In genomic region chr4:164252286-164252685, GRCh38 we compare ENCODE assay signal across 14 cellular contexts.
A peak's percentile ranks its signal among the peaks of the same experiment; 100 is the strongest.
DNase-seq lines count a peak whose midpoint lies in the region; ATAC-seq, FAIRE-seq and TF ChIP-seq lines count a peak whose summit lies in the region.
"Had no signal": no experiment of that assay in that cellular context is flagged by ENCODE, and none has a peak within 500 bp of the region (broad histone marks: within the 10 kb centered on the region; RNA-seq: fewer than 3 reads in every experiment).

No MANE protein-coding gene starts in this region.

- TF ChIP-seq CTCF in MCF 10A (IDR thresholded peaks at IDR 0.05; ENCODE audit: unreplicated experiment) (no peak), breast epithelium (IDR thresholded peaks at IDR 0.05) (no peak), bronchial epithelial cell (IDR thresholded peaks at IDR 0.05; ENCODE audit: insufficient read depth, low read length, severe bottlenecking) (no peak)

- DNase-seq in MCF 10A (ENCODE audit: unreplicated experiment) (peak; percentile 8), breast epithelium (ENCODE audit: low spot score in 2 of 2) (no peak), bronchial epithelial cell (ENCODE audit: low read depth) (peak; percentile 23), islet precursor cell (peak; percentile 73)
- no peak for DNase-seq in activated CD4-positive, alpha-beta T cell treated with anti-CD3 and anti-CD28 coated beads, Interleukin-2, amount 10 ng/mL, durations not matched to agents 24 days and 14 days
- DNase-seq in stimulated activated CD4-positive, alpha-beta T cell treated with anti-CD3 and anti-CD28 coated beads, Interleukin-1b, Interleukin-23, amount 100 ng/mL, for 48 hours, result no peak
- no peak for DNase-seq in stimulated activated effector memory CD8-positive, alpha-beta T cell treated with anti-CD3 and anti-CD28 coated beads, Interleukin-12 subunit alpha, Interleukin-12 subunit beta, amount 100 ng/mL, for 72 hours (ENCODE audit: low spot score in 2 of 2)
- DNase-seq: activated T-cell treated with anti-CD3 and anti-CD28 coated beads, Interleukin-2, amount 50 U/mL, for 4 hours; NCI-H345; psoas muscle; Right ventricle myocardium superior had no signal

- no TSS peak for BruUV-seq in MCF 10A (replicated peaks; lab: Mats Ljungman, UMichigan)

- FAIRE-seq in bronchial epithelial cell (lab: Jason Lieb, UNC), result no peak

- H3K4me1 Mint-ChIP-seq in MCF 10A (ENCODE audit: insufficient read depth, unreplicated experiment), result no peaks in the 10 kb centered on the region
- H3K4me1 Mint-ChIP-seq in activated CD4-positive, alpha-beta T cell treated with anti-CD3 and anti-CD28 coated beads, Interleukin-2, amount 10 ng/mL, durations not matched to agents 24 days and 14 days, result no peaks in the 10 kb centered on the region
- no peaks in the 10 kb centered on the region for H3K4me1 Mint-ChIP-seq in stimulated activated effector memory CD8-positive, alpha-beta T cell treated with anti-CD3 and anti-CD28 coated beads, Interleukin-12 subunit alpha, Interleukin-12 subunit beta, amount 100 ng/mL, for 72 hours

- H3K36me3 Mint-ChIP-seq in MCF 10A (ENCODE audit: insufficient read depth, unreplicated experiment), result no peaks in the 10 kb centered on the region
- H3K36me3 Mint-ChIP-seq in activated CD4-positive, alpha-beta T cell treated with anti-CD3 and anti-CD28 coated beads, Interleukin-2, amount 10 ng/mL, durations not matched to agents 24 days and 14 days (ENCODE audit: low read depth), result no peaks in the 10 kb centered on the region
- no peaks in the 10 kb centered on the region for H3K36me3 Mint-ChIP-seq in stimulated activated effector memory CD8-positive, alpha-beta T cell treated with anti-CD3 and anti-CD28 coated beads, Interleukin-12 subunit alpha, Interleukin-12 subunit beta, amount 100 ng/mL, for 72 hours

- H3K27me3 ChIP-seq in breast epithelium (no peaks in the 10 kb centered on the region), bronchial epithelial cell (ENCODE audit: control insufficient read depth, insufficient read depth, low read length) (no peaks in the 10 kb centered on the region)
- H3K27me3 ChIP-seq: suprapubic skin had no signal

- no peak overlapping the region for H3K27ac ChIP-seq in breast epithelium
- H3K27ac ChIP-seq: psoas muscle, suprapubic skin had no signal

- H3K4me1 ChIP-seq in breast epithelium, result no peaks in the 10 kb centered on the region
- H3K4me1 ChIP-seq: psoas muscle, suprapubic skin had no signal

- no peaks in the 10 kb centered on the region for H3K9me3 Mint-ChIP-seq in MCF 10A (ENCODE audit: unreplicated experiment)
- no peaks in the 10 kb centered on the region for H3K9me3 Mint-ChIP-seq in activated CD4-positive, alpha-beta T cell treated with anti-CD3 and anti-CD28 coated beads, Interleukin-2, amount 10 ng/mL, durations not matched to agents 24 days and 14 days
- peaks cover 14% of the 10 kb centered on the region for H3K9me3 Mint-ChIP-seq in stimulated activated effector memory CD8-positive, alpha-beta T cell treated with anti-CD3 and anti-CD28 coated beads, Interleukin-12 subunit alpha, Interleukin-12 subunit beta, amount 100 ng/mL, for 72 hours

- H3K4me3 ChIP-seq in breast epithelium (no peak overlapping the region), bronchial epithelial cell (ENCODE audit: low read depth, low read length) (no peak overlapping the region)
- H3K4me3 ChIP-seq: psoas muscle, suprapubic skin had no signal

- H3K36me3 ChIP-seq in breast epithelium (no peaks in the 10 kb centered on the region), bronchial epithelial cell (ENCODE audit: control insufficient read depth, insufficient read depth, low read length) (no peaks in the 10 kb centered on the region)
- H3K36me3 ChIP-seq: suprapubic skin had no signal

- intact Hi-C loops in MCF 10A (cut with micrococcal nuclease), result no loop called here
- intact Hi-C loops in breast epithelium (cut with DNase I; ENCODE audit: low total_unique reads), result no loop called here
- intact Hi-C loops in activated CD4-positive, alpha-beta T cell treated with anti-CD3 and anti-CD28 coated beads, Interleukin-2, amount 10 ng/mL, durations not matched to agents 24 days and 14 days (cut with micrococcal nuclease), result no loop called here

- TF ChIP-seq POLR2A in breast epithelium (IDR thresholded peaks at IDR 0.05), result no peak

- POLR2A ChIA-PET in MCF 10A (lab: Yijun Ruan, JAX), result no interaction called here

- H3K9me3 ChIP-seq in breast epithelium, result no peaks in the 10 kb centered on the region
- H3K9me3 ChIP-seq: psoas muscle, suprapubic skin had no signal

- H3K27ac Mint-ChIP-seq in MCF 10A (ENCODE audit: low read depth, unreplicated experiment), result no peak overlapping the region
- H3K27ac Mint-ChIP-seq in activated CD4-positive, alpha-beta T cell treated with anti-CD3 and anti-CD28 coated beads, Interleukin-2, amount 10 ng/mL, durations not matched to agents 24 days and 14 days, result no peak overlapping the region
- H3K27ac Mint-ChIP-seq in stimulated activated effector memory CD8-positive, alpha-beta T cell treated with anti-CD3 and anti-CD28 coated beads, Interleukin-12 subunit alpha, Interleukin-12 subunit beta, amount 100 ng/mL, for 72 hours, result no peak overlapping the region

- no peaks in the 10 kb centered on the region for H3K27me3 Mint-ChIP-seq in MCF 10A (ENCODE audit: insufficient read depth, unreplicated experiment)
- no peaks in the 10 kb centered on the region for H3K27me3 Mint-ChIP-seq in activated CD4-positive, alpha-beta T cell treated with anti-CD3 and anti-CD28 coated beads, Interleukin-2, amount 10 ng/mL, durations not matched to agents 24 days and 14 days

- no peak overlapping the region for H3K4me3 Mint-ChIP-seq in MCF 10A (ENCODE audit: unreplicated experiment)
- H3K4me3 Mint-ChIP-seq in activated CD4-positive, alpha-beta T cell treated with anti-CD3 and anti-CD28 coated beads, Interleukin-2, amount 10 ng/mL, durations not matched to agents 24 days and 14 days, result no peak overlapping the region
- no peak overlapping the region for H3K4me3 Mint-ChIP-seq in stimulated activated effector memory CD8-positive, alpha-beta T cell treated with anti-CD3 and anti-CD28 coated beads, Interleukin-12 subunit alpha, Interleukin-12 subunit beta, amount 100 ng/mL, for 72 hours
- H3K4me3 Mint-ChIP-seq: activated T-cell treated with anti-CD3 and anti-CD28 coated beads, Interleukin-2, amount 50 U/mL, for 4 hours had no signal

- no peak for ATAC-seq in GM21423 (IDR thresholded peaks at IDR 0.05; ENCODE audit: unreplicated experiment)
- ATAC-seq in stimulated activated effector memory CD8-positive, alpha-beta T cell treated with anti-CD3 and anti-CD28 coated beads, Interleukin-12 subunit alpha, Interleukin-12 subunit beta, amount 100 ng/mL, for 72 hours, result no peak
- ATAC-seq: activated T-cell treated with anti-CD3 and anti-CD28 coated beads, Interleukin-2, amount 50 U/mL, for 4 hours; esophagus mucosa; psoas muscle had no signal

- CTCF ChIA-PET in MCF 10A (lab: Yijun Ruan, JAX), result no interaction called here

Comparison
In these comparisons a context has a peak if more than half of its experiments do, and no peak if none do; other contexts are left out.
1. DNase-seq: peak in MCF 10A (single experiment), bronchial epithelial cell (single experiment) and islet precursor cell (single experiment); none in breast epithelium (0 of 2), activated CD4-positive, alpha-beta T cell treated with anti-CD3 and anti-CD28 coated beads, Interleukin-2, amount 10 ng/mL, durations not matched to agents 24 days and 14 days (single experiment), stimulated activated CD4-positive, alpha-beta T cell treated with anti-CD3 and anti-CD28 coated beads, Interleukin-1b, Interleukin-23, amount 100 ng/mL, for 48 hours (single experiment) and stimulated activated effector memory CD8-positive, alpha-beta T cell treated with anti-CD3 and anti-CD28 coated beads, Interleukin-12 subunit alpha, Interleukin-12 subunit beta, amount 100 ng/mL, for 72 hours (0 of 2).